In genomic region chr1:234758851-234759250, GRCh38 we compare ENCODE assay signal across 14 cellular contexts.
A peak's percentile ranks its signal among the peaks of the same experiment; 100 is the strongest.
DNase-seq lines count a peak whose midpoint lies in the region; ATAC-seq, FAIRE-seq and TF ChIP-seq lines count a peak whose summit lies in the region.
"Had no signal": no experiment of that assay in that cellular context is flagged by ENCODE, and none has a peak within 500 bp of the region (broad histone marks: within the 10 kb centered on the region; RNA-seq: fewer than 3 reads in every experiment).

No MANE protein-coding gene starts in this region.

- no TSS peak for BruUV-seq in HepG2 (replicated peaks; lab: Mats Ljungman, UMichigan)

- H3K36me3 ChIP-seq in H1 (ENCODE audit: control insufficient read depth in 2 of 4, insufficient read depth in 4 of 4, low read length in 3 of 4) (no peaks in the 10 kb centered on the region), right atrium auricular region (no peaks in the 10 kb centered on the region), WERI-Rb-1 (no peaks in the 10 kb centered on the region), HepG2 (replicated peaks in 1 of 2; ENCODE audit: control insufficient read depth in 1 of 2, insufficient read depth in 2 of 2, low read length in 2 of 2) (no peaks in the 10 kb centered on the region; a peak in 1 of 5 replicates)
- H3K36me3 ChIP-seq: tibial artery had no signal

- DNase-seq in activated naive CD4-positive, alpha-beta T cell treated with Interleukin-2 at 50 U/mL for 16 hours, result peak; percentile 36
- no peak for DNase-seq in activated naive CD4-positive, alpha-beta T cell treated with anti-CD3 and anti-CD28 coated beads, Interleukin-2, amount 50 U/mL, for 16 hours
- DNase-seq in activated CD8-positive, alpha-beta T cell treated with anti-CD3 and anti-CD28 coated beads, Interleukin-2, amount 10 ng/mL, durations not matched to agents 7 days and 5 days, result peak; percentile 76
- DNase-seq in H1 (ENCODE audit: low read depth in 1 of 2, low spot score in 2 of 2), result no peak
- no peak for DNase-seq in right atrium auricular region (ENCODE audit: low spot score)
- no peak for DNase-seq in WERI-Rb-1
- no peak for DNase-seq in HepG2 (ENCODE audit: low spot score)
- DNase-seq in AG20443 (ENCODE audit: low spot score), result no peak
- DNase-seq: NCI-H1105, NCI-H510A, retina, tibial artery had no signal

- no peaks in the 10 kb centered on the region for H3K36me3 Mint-ChIP-seq in activated CD8-positive, alpha-beta T cell treated with anti-CD3 and anti-CD28 coated beads, Interleukin-2, amount 10 ng/mL, durations not matched to agents 7 days and 5 days (ENCODE audit: low read depth)

- peaks cover 2% of the 10 kb centered on the region for H3K27me3 Mint-ChIP-seq in activated CD8-positive, alpha-beta T cell treated with anti-CD3 and anti-CD28 coated beads, Interleukin-2, amount 10 ng/mL, durations not matched to agents 7 days and 5 days (ENCODE audit: low read depth)

- H2BK5ac ChIP-seq in H1 (ENCODE audit: low read depth, low read length), result no peak overlapping the region

- no peak overlapping the region for H2BK120ac ChIP-seq in H1 (replicated peaks; ENCODE audit: low read depth, low read length)

- H3K4ac ChIP-seq in H1 (replicated peaks; ENCODE audit: insufficient read length, low read depth, low read length), result no peak overlapping the region

- H3K18ac ChIP-seq in H1 (ENCODE audit: extremely low read depth, low read length), result no peak overlapping the region

- H2BK20ac ChIP-seq in H1 (ENCODE audit: low read length), result no peak overlapping the region

- no peak for TF ChIP-seq POLR2A in H1 (IDR thresholded peaks at IDR 0.05; ENCODE audit: control extremely low read depth in 1 of 2, low read depth in 2 of 2, low read length in 2 of 2)
- no peak for TF ChIP-seq POLR2A in HepG2 (IDR thresholded peaks at IDR 0.05; ENCODE audit: insufficient read depth in 1 of 2, low read depth in 2 of 2, low read length in 2 of 2)

- H4K91ac ChIP-seq in H1 (replicated peaks; ENCODE audit: insufficient read length, low read length), result no peak overlapping the region

- no peak overlapping the region for H4K5ac ChIP-seq in H1 (ENCODE audit: insufficient read length, low read depth, low read length)

- no peaks in the 10 kb centered on the region for H3K9me3 Mint-ChIP-seq in activated CD8-positive, alpha-beta T cell treated with anti-CD3 and anti-CD28 coated beads, Interleukin-2, amount 10 ng/mL, durations not matched to agents 7 days and 5 days (ENCODE audit: insufficient read depth)

- H3K4me3 ChIP-seq in H1 (ENCODE audit: extremely low read depth in 1 of 4, insufficient read depth in 2 of 4, low read depth in 3 of 4, low read length in 4 of 4) (no peak overlapping the region), right atrium auricular region (no peak overlapping the region), WERI-Rb-1 (ENCODE audit: low read depth, low read length) (no peak overlapping the region), HepG2 (replicated peaks in 1 of 3; ENCODE audit: insufficient read depth in 1 of 3, low read depth in 2 of 3, low read length in 3 of 3) (no peak overlapping the region)
- H3K4me3 ChIP-seq: tibial artery had no signal

- H3K4me3 Mint-ChIP-seq in activated CD8-positive, alpha-beta T cell treated with anti-CD3 and anti-CD28 coated beads, Interleukin-2, amount 10 ng/mL, durations not matched to agents 7 days and 5 days, result no peak overlapping the region

- H3K23ac ChIP-seq in H1 (ENCODE audit: insufficient read length), result no peak overlapping the region

- H3K4me1 ChIP-seq in H1 (replicated peaks in 1 of 4; ENCODE audit: control insufficient read depth in 3 of 4, insufficient read depth in 4 of 4, low read length in 3 of 4) (peaks cover 0 to 9% (median 4%) of the 10 kb centered on the region in 4 experiments; a peak in 6 of 7 replicates), right atrium auricular region (peaks cover 0 to 13% of the 10 kb centered on the region in 2 donors), HepG2 (ENCODE audit: insufficient read depth, low read length) (peaks cover 48% of the 10 kb centered on the region)

- H3K9ac ChIP-seq in H1 (replicated peaks in 1 of 4; ENCODE audit: extremely low read depth in 1 of 4, low read depth in 3 of 4, low read length in 3 of 4) (no peak overlapping the region), HepG2 (ENCODE audit: insufficient read depth, low read depth, low read length) (no peak overlapping the region)

- H4K20me1 ChIP-seq in H1 (replicated peaks in 1 of 2; ENCODE audit: control insufficient read depth in 1 of 2, insufficient read depth in 2 of 2, low read length in 2 of 2) (no peaks in the 10 kb centered on the region), HepG2 (ENCODE audit: insufficient read depth, low read length) (no peaks in the 10 kb centered on the region)

- H3K27me3 ChIP-seq in H1 (replicated peaks in 1 of 4; ENCODE audit: control insufficient read depth in 3 of 4, extremely low read depth in 1 of 4, insufficient read depth in 3 of 4, low read length in 3 of 4), result no peaks in the 10 kb centered on the region
- no peaks in the 10 kb centered on the region for H3K27me3 ChIP-seq in right atrium auricular region
- no peaks in the 10 kb centered on the region for H3K27me3 ChIP-seq in WERI-Rb-1 (ENCODE audit: insufficient read depth, low read depth, severe bottlenecking)
- H3K27me3 ChIP-seq in HepG2 (ENCODE audit: control insufficient read depth in 1 of 2, insufficient read depth in 2 of 2, low read length in 2 of 2), result no peaks in the 10 kb centered on the region
- H3K27me3 ChIP-seq: tibial artery had no signal

- intact Hi-C loops in HepG2 (cut with micrococcal nuclease; ENCODE audit: unreplicated experiment), result loop anchor here (10.0 kb wide), 1 partner anchor 326 kb away; no protein-coding TSS in a partner anchor

- CTCF ChIA-PET in activated CD8-positive, alpha-beta T cell treated with anti-CD3 and anti-CD28 coated beads, Interleukin-2, amount 10 ng/mL, durations not matched to agents 7 days and 5 days (lab: Charles Lee), result interaction anchor here (1.2 to 1.7 kb wide), 3 partner anchors 9 to 102 kb away, joined by 3 to 8 read pairs (median 3); no protein-coding TSS in a partner anchor
- CTCF ChIA-PET in H1 (lab: Charles Lee; ENCODE audit: partially characterized antibody), result interaction anchor here (1.7 kb wide), 1 partner anchor 8 kb away, joined by 4 read pairs; no protein-coding TSS in a partner anchor
- CTCF ChIA-PET in HepG2 (lab: Yijun Ruan, JAX; ENCODE audit: low intra/inter-chr PET ratio, low total read pairs), result no interaction called here

- no peaks in the 10 kb centered on the region for H3K79me1 ChIP-seq in H1 (ENCODE audit: low read depth, low read length)

- POLR2A ChIA-PET in activated CD8-positive, alpha-beta T cell treated with anti-CD3 and anti-CD28 coated beads, Interleukin-2, amount 10 ng/mL, durations not matched to agents 7 days and 5 days (lab: Charles Lee), result interaction anchor here (1.0 to 1.2 kb wide), 3 partner anchors 33 to 147 kb away, joined by 3 read pairs; no protein-coding TSS in a partner anchor
- POLR2A ChIA-PET in H1 (lab: Charles Lee; ENCODE audit: partially characterized antibody), result interaction anchor here (1.4 kb wide), 1 partner anchor 146 kb away, joined by 4 read pairs; no protein-coding TSS in a partner anchor
- POLR2A ChIA-PET in HepG2 (lab: Yijun Ruan, JAX), result no interaction called here

- H2AK5ac ChIP-seq in H1 (ENCODE audit: low read depth, low read length), result no peak overlapping the region

- H3K9me3 ChIP-seq in H1 (ENCODE audit: insufficient read depth in 2 of 2, low read depth in 1 of 2, low read length in 1 of 2) (no peaks in the 10 kb centered on the region), right atrium auricular region (no peaks in the 10 kb centered on the region), WERI-Rb-1 (ENCODE audit: severe bottlenecking) (peaks cover 2% of the 10 kb centered on the region), HepG2 (ENCODE audit: low read length) (no peaks in the 10 kb centered on the region)
- H3K9me3 ChIP-seq: tibial artery had no signal

- TF ChIP-seq RAD21 in H1 (IDR thresholded peaks at IDR 0.05 in 1 of 2, conservative IDR thresholded peaks at IDR 0.05 in 1 of 2; ENCODE audit: low read depth in 2 of 2, low read length in 2 of 2) (no peak), HepG2 (CRISPR knock-in tag; IDR thresholded peaks at IDR 0.05) (no peak)

- FAIRE-seq in H1 (lab: Jason Lieb, UNC) (no peak), HepG2 (lab: Jason Lieb, UNC) (no peak)

- no peak overlapping the region; the same call in 1 of the 2 replicates for H2BK15ac ChIP-seq in H1 (ENCODE audit: low read length)

- WGBS in H1 (ENCODE audit: extremely low coverage in 1 of 2, insufficient coverage in 1 of 2, insufficient read length in 1 of 2, insufficient replicate concordance in 2 of 2, low coverage in 1 of 2, low lambda C conversion rate in 2 of 2, missing lambda C conversion rate in 1 of 2), 2 experiments, result 94% methylated on average over 11 of the region's 11 CpGs; no CpG with 5 or more reads in 1 of the 2 experiments
- 100% methylated on average over 11 of the region's 11 CpGs for WGBS in HepG2 (ENCODE audit: low lambda C conversion rate)

- in situ Hi-C loops in HepG2 (cut with HindIII; ENCODE audit: extremely low pct_ligation_motif_present, low pct_unique_long_range_greater_than_20kb), result loop anchor here (10.0 kb wide), 1 partner anchor 196 kb away; no protein-coding TSS in a partner anchor

- ATAC-seq in activated CD8-positive, alpha-beta T cell treated with anti-CD3 and anti-CD28 coated beads, Interleukin-2, amount 10 ng/mL, durations not matched to agents 7 days and 5 days, result peak; percentile 80
- no peak for ATAC-seq in HepG2
- ATAC-seq: Right ventricle myocardium inferior had no signal

- no peak overlapping the region for H3K27ac ChIP-seq in H1 (ENCODE audit: low read depth, low read length)
- H3K27ac ChIP-seq in right atrium auricular region, result no peak overlapping the region
- no peak overlapping the region for H3K27ac ChIP-seq in WERI-Rb-1
- H3K27ac ChIP-seq in HepG2 (ENCODE audit: extremely low read length, insufficient read depth, low read length), result no peak overlapping the region
- H3K27ac ChIP-seq: epithelial cell of prostate, tibial artery had no signal

- no peak overlapping the region for H2AFZ ChIP-seq in H1 (ENCODE audit: low read length)
- no peak overlapping the region for H2AFZ ChIP-seq in HepG2 (ENCODE audit: low read length)

- H3K79me2 ChIP-seq in H1 (ENCODE audit: control insufficient read depth in 1 of 2, insufficient read depth in 2 of 2, low read length in 2 of 2) (no peaks in the 10 kb centered on the region), HepG2 (ENCODE audit: insufficient read depth, low read length) (no peaks in the 10 kb centered on the region)

- TF ChIP-seq EP300 in H1 (IDR thresholded peaks at IDR 0.05; ENCODE audit: borderline replicate concordance in 1 of 2, low read depth in 2 of 2, low read length in 2 of 2) (no peak), HepG2 (IDR thresholded peaks at IDR 0.05; ENCODE audit: low read depth in 2 of 2, low read length in 2 of 2) (no peak), HepG2 (CRISPR knock-in tag; IDR thresholded peaks at IDR 0.05; ENCODE audit: borderline replicate concordance) (no peak)

- TF ChIP-seq CTCF in H1 (IDR thresholded peaks at IDR 0.05; ENCODE audit: control extremely low read depth in 1 of 3, insufficient read depth in 1 of 3, low read depth in 1 of 3, low read length in 3 of 3), result no peak
- no peak for TF ChIP-seq CTCF in right atrium auricular region (IDR thresholded peaks at IDR 0.05)
- TF ChIP-seq CTCF in WERI-Rb-1 (IDR thresholded peaks at IDR 0.05; ENCODE audit: low read depth, low read length), result no peak
- no peak for TF ChIP-seq CTCF in HepG2 (CRISPR knock-in tag; IDR thresholded peaks at IDR 0.05)

- H3K23me2 ChIP-seq in H1 (ENCODE audit: low read depth, low read length), result no peaks in the 10 kb centered on the region; the same call in 1 of the 2 replicates

- H2BK12ac ChIP-seq in H1 (ENCODE audit: low read depth, low read length), result peak overlapping the region; percentile 53; the same call in 1 of the 2 replicates

- no peak overlapping the region for H3K14ac ChIP-seq in H1 (ENCODE audit: insufficient read length)

- H3K4me2 ChIP-seq in H1 (ENCODE audit: insufficient read depth in 1 of 2, low read depth in 2 of 2, low read length in 2 of 2) (no peak overlapping the region), HepG2 (ENCODE audit: low read depth, low read length) (no peak overlapping the region)

- H3K4me1 Mint-ChIP-seq in activated CD8-positive, alpha-beta T cell treated with anti-CD3 and anti-CD28 coated beads, Interleukin-2, amount 10 ng/mL, durations not matched to agents 7 days and 5 days (ENCODE audit: low read depth), result peaks cover 46% of the 10 kb centered on the region

- H3K56ac ChIP-seq in H1 (replicated peaks; ENCODE audit: insufficient read length, low read depth, low read length), result no peak overlapping the region

- no peak overlapping the region; the same call in 1 of the 2 replicates for H4K8ac ChIP-seq in H1 (ENCODE audit: extremely low read depth, insufficient read depth, low read length)

- H3K27ac Mint-ChIP-seq in activated CD8-positive, alpha-beta T cell treated with anti-CD3 and anti-CD28 coated beads, Interleukin-2, amount 10 ng/mL, durations not matched to agents 7 days and 5 days, result peak overlapping the region; percentile 68

Comparison
In these comparisons a context has a peak if more than half of its experiments do, and no peak if none do; other contexts are left out.
1. DNase-seq: peak in activated naive CD4-positive, alpha-beta T cell treated with Interleukin-2 at 50 U/mL for 16 hours (single experiment) and activated CD8-positive, alpha-beta T cell treated with anti-CD3 and anti-CD28 coated beads, Interleukin-2, amount 10 ng/mL, durations not matched to agents 7 days and 5 days (single experiment); none in activated naive CD4-positive, alpha-beta T cell treated with anti-CD3 and anti-CD28 coated beads, Interleukin-2, amount 50 U/mL, for 16 hours (single experiment), H1 (0 of 2), right atrium auricular region (single experiment), WERI-Rb-1 (single experiment), HepG2 (single experiment) and AG20443 (single experiment).